21 cellular contexts compared by ENCODE assay signal in the genomic region with DNA sequence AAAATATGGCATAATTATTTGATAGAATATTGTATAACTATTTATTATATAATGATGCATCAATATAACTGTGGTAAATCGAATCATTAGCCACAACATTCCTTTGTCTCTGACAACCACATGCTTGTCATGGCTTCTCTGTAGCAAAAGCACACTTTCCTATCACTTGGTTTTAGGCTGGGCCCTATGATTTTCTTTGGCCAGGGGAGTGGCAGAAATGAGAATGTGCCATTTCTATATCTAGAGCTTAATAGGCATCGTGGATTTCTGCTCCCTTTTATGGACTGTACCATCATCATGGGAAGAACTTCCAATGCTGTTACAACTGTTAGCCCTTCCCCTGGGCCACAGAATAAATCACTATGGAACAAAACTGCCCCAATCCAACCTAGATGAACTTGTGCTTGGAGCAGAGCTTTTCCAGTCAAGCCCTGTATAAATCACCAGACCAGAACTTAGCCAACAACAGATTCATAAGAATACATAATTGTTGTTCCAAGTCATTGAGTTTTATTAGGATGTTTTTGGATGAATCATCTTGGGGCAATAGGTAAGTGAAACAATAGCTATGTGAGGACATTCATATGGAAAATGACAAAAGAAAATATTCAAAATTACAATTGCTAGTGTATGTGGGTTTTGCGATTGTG.
"Had no signal": no experiment of that assay in that cellular context is flagged by ENCODE, and none has a peak within 500 bp of the region (broad histone marks: within the 10 kb centered on the region; RNA-seq: fewer than 3 reads in every experiment).

No MANE protein-coding gene starts in this region.

- H3K4me3 ChIP-seq: cardiac muscle cell, heart right ventricle, lung had no signal

- ATAC-seq: activated T-cell treated with anti-CD3 and anti-CD28 coated beads, Interleukin-2, amount 50 U/mL, for 72 hours; heart right ventricle; left lobe of liver; naive thymus-derived CD4-positive, alpha-beta T cell; sciatic nerve; T-helper 17 cell had no signal

- H3K27ac ChIP-seq: cardiac muscle cell, heart right ventricle had no signal

- H3K4me1 ChIP-seq: heart right ventricle had no signal

- H3K36me3 ChIP-seq: cardiac muscle cell, heart right ventricle had no signal

- DNase-seq: activated CD4-positive, alpha-beta memory T cell treated with anti-CD3 and anti-CD28 coated beads for 36 hours; activated CD4-positive, alpha-beta T cell treated with anti-CD3 and anti-CD28 coated beads for 4 hours; activated CD4-positive, CD25-positive, alpha-beta regulatory T cell; activated effector memory CD4-positive, alpha-beta T cell treated with Interleukin-2 at 50 U/mL for 16 hours; activated naive CD4-positive, alpha-beta T cell treated with anti-CD3 and anti-CD28 coated beads for 36 hours; activated naive CD8-positive, alpha-beta T cell treated with anti-CD3 and anti-CD28 coated beads, Interleukin-2, amount 10 ng/mL, durations not matched to agents 7 days and 5 days; activated T-cell treated with anti-CD3 and anti-CD28 coated beads, Interleukin-2, amount 50 U/mL, for 72 hours; amniotic stem cell; erythroblast; heart right ventricle; naive thymus-derived CD4-positive, alpha-beta T cell; posterior cingulate gyrus; stimulated activated CD4-positive, alpha-beta T cell treated with anti-CD3 and anti-CD28 coated beads, Interleukin-2, amount 100 ng/mL, for 48 hours; stimulated activated CD8-positive, alpha-beta memory T cell treated with anti-CD3 and anti-CD28 coated beads, Interleukin-4, amount 100 ng/mL, for 48 hours; stimulated activated naive B cell treated with anti-CD40 and anti-IgM and Interleukin-4, amounts not matched to agents 10 μg/mL and 1 μg/mL and 100 μg/mL, for 72 hours; SW 1271; T-helper 17 cell had no signal

- H3K27me3 ChIP-seq: cardiac muscle cell, heart right ventricle had no signal
